22 cellular contexts compared by ENCODE assay signal in genomic region chr4:129350800-129351199, GRCh38.
DNase-seq lines count a peak whose midpoint lies in the region; ATAC-seq and TF ChIP-seq lines count a peak whose summit lies in the region.
"Had no signal": no experiment of that assay in that cellular context is flagged by ENCODE, and none has a peak within 500 bp of the region (broad histone marks: within the 10 kb centered on the region; RNA-seq: fewer than 3 reads in every experiment).

No MANE protein-coding gene starts in this region.

- DNase-seq in DMS53 (lab: John Stamatoyannopoulos, UW) (peak; percentile 6), DMS53 treated with DMSO at 0.1 percent for 48 hours (lab: John Stamatoyannopoulos, UW; ENCODE audit: unreplicated experiment) (no peak), NCI-H2029 treated with DMSO at 0.1 percent for 48 hours (lab: John Stamatoyannopoulos, UW) (peak; percentile 65), body of pancreas (peak in 1 of 4 donors; percentile 15), mucosa of gallbladder (ENCODE audit: low spot score) (peak; percentile 36), dorsolateral prefrontal cortex (no peak), CD1c-positive myeloid dendritic cell (ENCODE audit: extremely low spot score) (no peak), posterior cingulate gyrus (no peak)
- DNase-seq: activated CD4-positive, alpha-beta T cell treated with anti-CD3 and anti-CD28 coated beads for 1 hour; activated effector memory CD4-positive, alpha-beta T cell treated with anti-CD3 and anti-CD28 coated beads, Interleukin-2, amount 50 U/mL, for 16 hours; CD4-positive, alpha-beta T cell; NCI-H1092 treated with DMSO at 0.1 percent for 48 hours; NCI-H2081; NCI-H526 treated with DMSO at 0.1 percent for 48 hours; psoas muscle; stimulated activated CD8-positive, alpha-beta memory T cell treated with anti-CD3 and anti-CD28 coated beads, Interleukin-4, amount 100 ng/mL, for 48 hours; trophoblast cell had no signal

- no peaks in the 10 kb centered on the region for H3K4me1 ChIP-seq in body of pancreas
- H3K4me1 ChIP-seq: psoas muscle had no signal

- no peak overlapping the region for H3K27ac ChIP-seq in body of pancreas
- H3K27ac ChIP-seq in dorsolateral prefrontal cortex, result no peak overlapping the region
- H3K27ac ChIP-seq: 22Rv1, HL-60, neutrophil, PC-9, psoas muscle had no signal

- TF ChIP-seq POLR2A in body of pancreas (IDR thresholded peaks at IDR 0.05), result no peak

- H3K4me3 ChIP-seq in body of pancreas (no peak overlapping the region), dorsolateral prefrontal cortex (no peak overlapping the region)
- H3K4me3 ChIP-seq: PC-9, psoas muscle had no signal

- 3 to 23% methylated on average over 1 of the region's 1 CpG for WGBS in body of pancreas, 2 donors

- ATAC-seq in body of pancreas, result peak; percentile 55
- ATAC-seq: HepG2, psoas muscle had no signal

- intact Hi-C loops in body of pancreas (cut with DNase I) (no loop called here), dorsolateral prefrontal cortex (cut with DNase I) (no loop called here), posterior cingulate gyrus (cut with DNase I) (no loop called here)

- no peaks in the 10 kb centered on the region for H3K9me3 ChIP-seq in body of pancreas
- H3K9me3 ChIP-seq: neutrophil, psoas muscle had no signal

- no peaks in the 10 kb centered on the region for H3K27me3 ChIP-seq in body of pancreas
- peaks cover 0 to 14% (median 0%) of the 10 kb centered on the region in 45 donors for H3K27me3 ChIP-seq in dorsolateral prefrontal cortex

- TF ChIP-seq CTCF in body of pancreas (IDR thresholded peaks at IDR 0.05), result no peak
- TF ChIP-seq CTCF in dorsolateral prefrontal cortex (IDR thresholded peaks at IDR 0.05 in 54 of 56, conservative IDR thresholded peaks at IDR 0.05 in 2 of 56; ENCODE audit: low read depth in 1 of 56, partially characterized antibody in 56 of 56), result no peak

- no peaks in the 10 kb centered on the region for H3K36me3 ChIP-seq in body of pancreas (replicated peaks in 1 of 2; ENCODE audit: insufficient read depth in 1 of 2, low read depth in 2 of 2)
- H3K36me3 ChIP-seq: neutrophil had no signal

Comparison
In these comparisons a context has a peak if more than half of its experiments do, and no peak if none do; other contexts are left out.
1. DNase-seq: peak in DMS53 (single experiment), NCI-H2029 treated with DMSO at 0.1 percent for 48 hours (single experiment) and mucosa of gallbladder (single experiment); none in DMS53 treated with DMSO at 0.1 percent for 48 hours (single experiment), dorsolateral prefrontal cortex (0 of 10), CD1c-positive myeloid dendritic cell (single experiment) and posterior cingulate gyrus (0 of 10).